ENCODE assay signal across 1 cellular context in the genomic region with DNA sequence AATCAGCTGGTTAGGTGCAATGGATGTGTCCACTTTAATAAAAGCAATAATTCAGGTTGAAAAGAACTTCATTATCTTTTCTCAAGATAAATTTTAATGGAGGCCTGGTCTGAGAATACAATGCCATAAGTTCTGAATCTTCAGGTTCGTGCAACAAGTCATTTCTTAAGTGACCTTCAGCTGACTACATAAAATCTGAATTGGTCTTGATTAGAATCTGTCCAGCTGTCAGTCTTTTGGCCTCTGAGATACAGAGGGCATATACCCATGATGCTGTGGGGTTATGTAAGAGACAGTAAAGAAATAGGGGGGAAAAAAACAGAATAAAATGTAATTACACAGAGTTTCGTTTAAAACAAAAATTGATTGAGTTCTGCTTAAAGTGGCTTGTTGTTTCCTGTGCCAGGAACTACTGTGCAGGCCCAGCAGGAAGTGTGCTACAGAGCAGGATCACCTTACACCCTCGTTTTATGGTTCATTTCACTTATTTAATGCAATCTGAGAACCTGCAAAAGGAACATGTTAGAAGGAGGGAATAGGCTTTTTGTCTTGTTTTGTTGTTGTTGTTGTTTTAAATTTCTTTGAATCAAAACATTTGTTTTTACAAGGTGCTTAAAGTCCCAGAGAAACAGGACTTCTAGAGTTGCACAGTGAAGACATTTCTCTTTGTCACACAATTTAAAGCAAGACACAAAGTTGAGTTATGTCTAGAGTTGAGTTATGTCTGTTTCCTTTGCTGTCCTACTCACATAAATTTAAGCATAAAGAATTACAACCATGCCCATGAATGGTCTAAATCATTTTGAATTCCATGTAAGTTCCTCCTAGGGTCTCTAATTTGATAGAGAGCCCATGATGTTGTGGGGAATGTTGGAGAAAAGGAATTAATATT.
TF ChIP-seq lines count a peak whose summit lies in the region.

No MANE protein-coding gene starts in this region.

TF ChIP-seq in HEK293, 187 proteins besides CTCF, POLR2A, EP300 and RAD21 (continued from another document and continues in another):
- TF ChIP-seq, protein P1, sequence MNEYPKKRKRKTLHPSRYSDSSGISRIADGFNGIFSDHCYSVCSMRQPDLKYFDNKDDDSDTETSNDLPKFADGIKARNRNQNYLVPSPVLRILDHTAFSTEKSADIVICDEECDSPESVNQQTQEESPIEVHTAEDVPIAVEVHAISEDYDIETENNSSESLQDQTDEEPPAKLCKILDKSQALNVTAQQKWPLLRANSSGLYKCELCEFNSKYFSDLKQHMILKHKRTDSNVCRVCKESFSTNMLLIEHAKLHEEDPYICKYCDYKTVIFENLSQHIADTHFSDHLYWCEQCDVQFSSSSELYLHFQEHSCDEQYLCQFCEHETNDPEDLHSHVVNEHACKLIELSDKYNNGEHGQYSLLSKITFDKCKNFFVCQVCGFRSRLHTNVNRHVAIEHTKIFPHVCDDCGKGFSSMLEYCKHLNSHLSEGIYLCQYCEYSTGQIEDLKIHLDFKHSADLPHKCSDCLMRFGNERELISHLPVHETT (tag by site-specific recombination; IDR thresholded peaks at IDR 0.05), result no peak
- no peak for TF ChIP-seq REPIN1 (tag by site-specific recombination; IDR thresholded peaks at IDR 0.05; ENCODE audit: low read depth)
- TF ChIP-seq ZNF202 (tag by site-specific recombination; IDR thresholded peaks at IDR 0.05; ENCODE audit: borderline replicate concordance), result no peak
- 0 out of 2 replicates have a peak, but pooled peaks have one; percentile 16 for TF ChIP-seq ZNF391 (tag by site-specific recombination; IDR thresholded peaks at IDR 0.05; ENCODE audit: borderline replicate concordance, low read depth)
- TF ChIP-seq KLF9 (tag by site-specific recombination; IDR thresholded peaks at IDR 0.05; ENCODE audit: low read depth), result no peak
- no peak for TF ChIP-seq ZNF174 (tag by site-specific recombination; IDR thresholded peaks at IDR 0.05)
- no peak for TF ChIP-seq ZNF670 (tag by site-specific recombination; IDR thresholded peaks at IDR 0.05; ENCODE audit: low read depth)
- TF ChIP-seq ZNF530 (tag by site-specific recombination; IDR thresholded peaks at IDR 0.05; ENCODE audit: low read depth), result no peak
- TF ChIP-seq ZNF610 (tag by site-specific recombination; IDR thresholded peaks at IDR 0.05; ENCODE audit: borderline replicate concordance), result no peak
- no peak for TF ChIP-seq ZNF354C (tag by site-specific recombination; IDR thresholded peaks at IDR 0.05; ENCODE audit: borderline replicate concordance, low read depth)
- peak; percentile 21; the same call in 1 of the 2 replicates for TF ChIP-seq MZF1 (tag by site-specific recombination; IDR thresholded peaks at IDR 0.05; ENCODE audit: borderline replicate concordance)
- peak; percentile 58; the same call in 1 of the 2 replicates for TF ChIP-seq ZNF2 (tag by site-specific recombination; IDR thresholded peaks at IDR 0.05)
- TF ChIP-seq, protein P2, sequence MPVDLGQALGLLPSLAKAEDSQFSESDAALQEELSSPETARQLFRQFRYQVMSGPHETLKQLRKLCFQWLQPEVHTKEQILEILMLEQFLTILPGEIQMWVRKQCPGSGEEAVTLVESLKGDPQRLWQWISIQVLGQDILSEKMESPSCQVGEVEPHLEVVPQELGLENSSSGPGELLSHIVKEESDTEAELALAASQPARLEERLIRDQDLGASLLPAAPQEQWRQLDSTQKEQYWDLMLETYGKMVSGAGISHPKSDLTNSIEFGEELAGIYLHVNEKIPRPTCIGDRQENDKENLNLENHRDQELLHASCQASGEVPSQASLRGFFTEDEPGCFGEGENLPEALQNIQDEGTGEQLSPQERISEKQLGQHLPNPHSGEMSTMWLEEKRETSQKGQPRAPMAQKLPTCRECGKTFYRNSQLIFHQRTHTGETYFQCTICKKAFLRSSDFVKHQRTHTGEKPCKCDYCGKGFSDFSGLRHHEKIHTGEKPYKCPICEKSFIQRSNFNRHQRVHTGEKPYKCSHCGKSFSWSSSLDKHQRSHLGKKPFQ (tag by site-specific recombination; IDR thresholded peaks at IDR 0.05), result peak; percentile 42; the same call in 1 of the 2 replicates
- TF ChIP-seq ZNF24 (tag by site-specific recombination; IDR thresholded peaks at IDR 0.05), result no peak
- 0 out of 2 replicates have a peak, but pooled peaks have one; percentile 21 for TF ChIP-seq ZBTB17 (tag by site-specific recombination; IDR thresholded peaks at IDR 0.05)
- TF ChIP-seq SETDB1 (IDR thresholded peaks at IDR 0.05; ENCODE audit: insufficient read length, low read length), result no peak
- TF ChIP-seq ZNF529 (tag by site-specific recombination; IDR thresholded peaks at IDR 0.05; ENCODE audit: insufficient replicate concordance), result no peak
- peak; percentile 94 for TF ChIP-seq SCRT1 (tag by site-specific recombination; IDR thresholded peaks at IDR 0.05; ENCODE audit: borderline replicate concordance)
- no peak for TF ChIP-seq ZNF658 (tag by site-specific recombination; IDR thresholded peaks at IDR 0.05)
- no peak for TF ChIP-seq ZNF776 (tag by site-specific recombination; IDR thresholded peaks at IDR 0.05; ENCODE audit: borderline replicate concordance)
- TF ChIP-seq ZNF292 (tag by site-specific recombination; IDR thresholded peaks at IDR 0.05; ENCODE audit: borderline replicate concordance, low read depth), result no peak
- TF ChIP-seq, protein P3, sequence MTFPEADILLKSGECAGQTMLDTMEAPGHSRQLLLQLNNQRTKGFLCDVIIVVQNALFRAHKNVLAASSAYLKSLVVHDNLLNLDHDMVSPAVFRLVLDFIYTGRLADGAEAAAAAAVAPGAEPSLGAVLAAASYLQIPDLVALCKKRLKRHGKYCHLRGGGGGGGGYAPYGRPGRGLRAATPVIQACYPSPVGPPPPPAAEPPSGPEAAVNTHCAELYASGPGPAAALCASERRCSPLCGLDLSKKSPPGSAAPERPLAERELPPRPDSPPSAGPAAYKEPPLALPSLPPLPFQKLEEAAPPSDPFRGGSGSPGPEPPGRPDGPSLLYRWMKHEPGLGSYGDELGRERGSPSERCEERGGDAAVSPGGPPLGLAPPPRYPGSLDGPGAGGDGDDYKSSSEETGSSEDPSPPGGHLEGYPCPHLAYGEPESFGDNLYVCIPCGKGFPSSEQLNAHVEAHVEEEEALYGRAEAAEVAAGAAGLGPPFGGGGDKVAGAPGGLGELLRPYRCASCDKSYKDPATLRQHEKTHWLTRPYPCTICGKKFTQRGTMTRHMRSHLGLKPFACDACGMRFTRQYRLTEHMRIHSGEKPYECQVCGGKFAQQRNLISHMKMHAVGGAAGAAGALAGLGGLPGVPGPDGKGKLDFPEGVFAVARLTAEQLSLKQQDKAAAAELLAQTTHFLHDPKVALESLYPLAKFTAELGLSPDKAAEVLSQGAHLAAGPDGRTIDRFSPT (tag by site-specific recombination; IDR thresholded peaks at IDR 0.05), result peak; percentile 77
- TF ChIP-seq ZBTB7A (tag by site-specific recombination; IDR thresholded peaks at IDR 0.05; ENCODE audit: low read depth), result no peak
- no peak for TF ChIP-seq KLF16 (tag by site-specific recombination; IDR thresholded peaks at IDR 0.05)
- TF ChIP-seq, protein P4, sequence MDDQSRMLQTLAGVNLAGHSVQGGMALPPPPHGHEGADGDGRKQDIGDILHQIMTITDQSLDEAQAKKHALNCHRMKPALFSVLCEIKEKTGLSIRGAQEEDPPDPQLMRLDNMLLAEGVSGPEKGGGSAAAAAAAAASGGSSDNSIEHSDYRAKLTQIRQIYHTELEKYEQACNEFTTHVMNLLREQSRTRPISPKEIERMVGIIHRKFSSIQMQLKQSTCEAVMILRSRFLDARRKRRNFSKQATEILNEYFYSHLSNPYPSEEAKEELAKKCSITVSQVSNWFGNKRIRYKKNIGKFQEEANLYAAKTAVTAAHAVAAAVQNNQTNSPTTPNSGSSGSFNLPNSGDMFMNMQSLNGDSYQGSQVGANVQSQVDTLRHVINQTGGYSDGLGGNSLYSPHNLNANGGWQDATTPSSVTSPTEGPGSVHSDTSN (CRISPR knock-in tag; IDR thresholded peaks at IDR 0.05), result no peak
- TF ChIP-seq ZNF221 (tag by site-specific recombination; IDR thresholded peaks at IDR 0.05; ENCODE audit: borderline replicate concordance), result no peak
- no peak for TF ChIP-seq ZNF426 (tag by site-specific recombination; IDR thresholded peaks at IDR 0.05)
- TF ChIP-seq ZNF394 (tag by site-specific recombination; IDR thresholded peaks at IDR 0.05; ENCODE audit: borderline replicate concordance), result no peak
- TF ChIP-seq GLI4 (tag by site-specific recombination; IDR thresholded peaks at IDR 0.05), result no peak
- no peak for TF ChIP-seq YY2 (tag by site-specific recombination; IDR thresholded peaks at IDR 0.05)
- TF ChIP-seq HOXC10 (CRISPR knock-in tag; IDR thresholded peaks at IDR 0.05), result no peak
- no peak for TF ChIP-seq ZNF629 (tag by site-specific recombination; IDR thresholded peaks at IDR 0.05)
- TF ChIP-seq, protein P5, sequence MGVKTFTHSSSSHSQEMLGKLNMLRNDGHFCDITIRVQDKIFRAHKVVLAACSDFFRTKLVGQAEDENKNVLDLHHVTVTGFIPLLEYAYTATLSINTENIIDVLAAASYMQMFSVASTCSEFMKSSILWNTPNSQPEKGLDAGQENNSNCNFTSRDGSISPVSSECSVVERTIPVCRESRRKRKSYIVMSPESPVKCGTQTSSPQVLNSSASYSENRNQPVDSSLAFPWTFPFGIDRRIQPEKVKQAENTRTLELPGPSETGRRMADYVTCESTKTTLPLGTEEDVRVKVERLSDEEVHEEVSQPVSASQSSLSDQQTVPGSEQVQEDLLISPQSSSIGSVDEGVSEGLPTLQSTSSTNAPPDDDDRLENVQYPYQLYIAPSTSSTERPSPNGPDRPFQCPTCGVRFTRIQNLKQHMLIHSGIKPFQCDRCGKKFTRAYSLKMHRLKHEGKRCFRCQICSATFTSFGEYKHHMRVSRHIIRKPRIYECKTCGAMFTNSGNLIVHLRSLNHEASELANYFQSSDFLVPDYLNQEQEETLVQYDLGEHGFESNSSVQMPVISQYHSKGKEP (tag by site-specific recombination; IDR thresholded peaks at IDR 0.05), result peak; percentile 90
- TF ChIP-seq GLIS2 (tag by site-specific recombination; IDR thresholded peaks at IDR 0.05), result no peak
- TF ChIP-seq ZNF416 (tag by site-specific recombination; IDR thresholded peaks at IDR 0.05), result no peak
- no peak for TF ChIP-seq ZNF621 (tag by site-specific recombination; IDR thresholded peaks at IDR 0.05)
- TF ChIP-seq, protein P6, sequence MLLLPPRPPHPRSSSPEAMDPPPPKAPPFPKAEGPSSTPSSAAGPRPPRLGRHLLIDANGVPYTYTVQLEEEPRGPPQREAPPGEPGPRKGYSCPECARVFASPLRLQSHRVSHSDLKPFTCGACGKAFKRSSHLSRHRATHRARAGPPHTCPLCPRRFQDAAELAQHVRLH (tag by site-specific recombination; IDR thresholded peaks at IDR 0.05), result 0 out of 2 replicates have a peak, but pooled peaks have one; percentile 20
- no peak for TF ChIP-seq ZNF404 (tag by site-specific recombination; IDR thresholded peaks at IDR 0.05)
- TF ChIP-seq ZNF175 (tag by site-specific recombination; IDR thresholded peaks at IDR 0.05), result no peak
- TF ChIP-seq, protein P7, sequence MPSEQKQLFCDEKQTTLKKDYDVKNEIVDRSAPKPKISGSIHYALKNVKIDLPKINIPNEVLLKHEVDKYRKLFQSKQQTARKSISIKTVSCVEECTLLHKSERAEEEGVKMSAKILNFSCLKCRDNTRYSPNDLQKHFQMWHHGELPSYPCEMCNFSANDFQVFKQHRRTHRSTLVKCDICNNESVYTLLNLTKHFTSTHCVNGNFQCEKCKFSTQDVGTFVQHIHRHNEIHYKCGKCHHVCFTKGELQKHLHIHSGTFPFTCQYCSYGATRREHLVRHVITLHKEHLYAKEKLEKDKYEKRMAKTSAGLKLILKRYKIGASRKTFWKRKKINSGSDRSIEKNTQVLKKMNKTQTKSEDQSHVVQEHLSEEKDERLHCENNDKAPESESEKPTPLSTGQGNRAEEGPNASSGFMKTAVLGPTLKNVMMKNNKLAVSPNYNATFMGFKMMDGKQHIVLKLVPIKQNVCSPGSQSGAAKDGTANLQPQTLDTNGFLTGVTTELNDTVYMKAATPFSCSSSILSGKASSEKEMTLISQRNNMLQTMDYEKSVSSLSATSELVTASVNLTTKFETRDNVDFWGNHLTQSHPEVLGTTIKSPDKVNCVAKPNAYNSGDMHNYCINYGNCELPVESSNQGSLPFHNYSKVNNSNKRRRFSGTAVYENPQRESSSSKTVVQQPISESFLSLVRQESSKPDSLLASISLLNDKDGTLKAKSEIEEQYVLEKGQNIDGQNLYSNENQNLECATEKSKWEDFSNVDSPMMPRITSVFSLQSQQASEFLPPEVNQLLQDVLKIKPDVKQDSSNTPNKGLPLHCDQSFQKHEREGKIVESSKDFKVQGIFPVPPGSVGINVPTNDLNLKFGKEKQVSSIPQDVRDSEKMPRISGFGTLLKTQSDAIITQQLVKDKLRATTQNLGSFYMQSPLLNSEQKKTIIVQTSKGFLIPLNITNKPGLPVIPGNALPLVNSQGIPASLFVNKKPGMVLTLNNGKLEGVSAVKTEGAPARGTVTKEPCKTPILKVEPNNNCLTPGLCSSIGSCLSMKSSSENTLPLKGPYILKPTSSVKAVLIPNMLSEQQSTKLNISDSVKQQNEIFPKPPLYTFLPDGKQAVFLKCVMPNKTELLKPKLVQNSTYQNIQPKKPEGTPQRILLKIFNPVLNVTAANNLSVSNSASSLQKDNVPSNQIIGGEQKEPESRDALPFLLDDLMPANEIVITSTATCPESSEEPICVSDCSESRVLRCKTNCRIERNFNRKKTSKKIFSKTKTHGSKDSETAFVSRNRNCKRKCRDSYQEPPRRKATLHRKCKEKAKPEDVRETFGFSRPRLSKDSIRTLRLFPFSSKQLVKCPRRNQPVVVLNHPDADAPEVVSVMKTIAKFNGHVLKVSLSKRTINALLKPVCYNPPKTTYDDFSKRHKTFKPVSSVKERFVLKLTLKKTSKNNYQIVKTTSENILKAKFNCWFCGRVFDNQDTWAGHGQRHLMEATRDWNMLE (tag by site-specific recombination; conservative IDR thresholded peaks at IDR 0.05; ENCODE audit: low read depth), result no peak
- TF ChIP-seq, protein P8, sequence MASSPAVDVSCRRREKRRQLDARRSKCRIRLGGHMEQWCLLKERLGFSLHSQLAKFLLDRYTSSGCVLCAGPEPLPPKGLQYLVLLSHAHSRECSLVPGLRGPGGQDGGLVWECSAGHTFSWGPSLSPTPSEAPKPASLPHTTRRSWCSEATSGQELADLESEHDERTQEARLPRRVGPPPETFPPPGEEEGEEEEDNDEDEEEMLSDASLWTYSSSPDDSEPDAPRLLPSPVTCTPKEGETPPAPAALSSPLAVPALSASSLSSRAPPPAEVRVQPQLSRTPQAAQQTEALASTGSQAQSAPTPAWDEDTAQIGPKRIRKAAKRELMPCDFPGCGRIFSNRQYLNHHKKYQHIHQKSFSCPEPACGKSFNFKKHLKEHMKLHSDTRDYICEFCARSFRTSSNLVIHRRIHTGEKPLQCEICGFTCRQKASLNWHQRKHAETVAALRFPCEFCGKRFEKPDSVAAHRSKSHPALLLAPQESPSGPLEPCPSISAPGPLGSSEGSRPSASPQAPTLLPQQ (tag by site-specific recombination; IDR thresholded peaks at IDR 0.05), result no peak
- no peak for TF ChIP-seq ZNF510 (tag by site-specific recombination; IDR thresholded peaks at IDR 0.05; ENCODE audit: insufficient replicate concordance)
- no peak for TF ChIP-seq ZNF624 (tag by site-specific recombination; IDR thresholded peaks at IDR 0.05)
- TF ChIP-seq GLIS1 (tag by site-specific recombination; IDR thresholded peaks at IDR 0.05), result no peak
